In genomic region chr19:40798223-40798996, GRCh38 we compare ENCODE assay signal across 1 cellular context.
A peak's percentile ranks its signal among the peaks of the same experiment; 100 is the strongest.
TF ChIP-seq lines count a peak whose summit lies in the region.

No MANE protein-coding gene starts in this region.

TF ChIP-seq in GM12878, 131 proteins besides CTCF, POLR2A, EP300 and RAD21 (continued from another document):
- TF ChIP-seq NKRF (conservative IDR thresholded peaks at IDR 0.05) (peak; percentile 27; the same call in 1 of the 2 replicates), SUPT20H (IDR thresholded peaks at IDR 0.05; ENCODE audit: borderline replicate concordance, control insufficient read depth, low read depth, low read length) (no peak), SMAD1 (IDR thresholded peaks at IDR 0.05; ENCODE audit: low read depth, partially characterized antibody) (peak; percentile 65), ZBTB40 (IDR thresholded peaks at IDR 0.05; ENCODE audit: borderline replicate concordance) (no peak), ETV6 (conservative IDR thresholded peaks at IDR 0.05 in 1 of 2, IDR thresholded peaks at IDR 0.05 in 1 of 2; ENCODE audit: borderline replicate concordance in 1 of 2, low read depth in 1 of 2) (no peak), MAX (IDR thresholded peaks at IDR 0.05; ENCODE audit: low read depth, low read length) (peak; percentile 80; the same call in 1 of the 2 replicates), SP1 (IDR thresholded peaks at IDR 0.05; ENCODE audit: low read depth, low read length) (no peak), EZH2 (IDR thresholded peaks at IDR 0.05; ENCODE audit: borderline replicate concordance, control insufficient read depth, low read depth, low read length) (no peak), PML (IDR thresholded peaks at IDR 0.05; ENCODE audit: low read length) (peak; percentile 93), SREBF1 (IDR thresholded peaks at IDR 0.05; ENCODE audit: low read length) (no peak), TCF7 (IDR thresholded peaks at IDR 0.05; ENCODE audit: borderline replicate concordance) (no peak), PKNOX1 (IDR thresholded peaks at IDR 0.05) (peak; percentile 80)
TF ChIP-seq in GM12878: peak in this region for 41.
